ENCODE assay signal across 21 cellular contexts in genomic region chr2:44953686-44953976, GRCh38. TPM values are rescaled to one million over a fixed set of nuclear protein-coding genes. Genes with fewer than 3 reads are reported as not detected.
DNase-seq lines count a peak whose midpoint lies in the region; ATAC-seq and TF ChIP-seq lines count a peak whose summit lies in the region.
"Had no signal": no experiment of that assay in that cellular context is flagged by ENCODE, and none has a peak within 500 bp of the region (broad histone marks: within the 10 kb centered on the region; RNA-seq: fewer than 3 reads in every experiment).

No MANE protein-coding gene starts in this region.

- DNase-seq in Right ventricle myocardium inferior (ENCODE audit: missing footprints) (peak; percentile 26), right atrium auricular region (ENCODE audit: low spot score) (no peak), WERI-Rb-1 (peak; percentile 91), glutamatergic neuron (no peak), neuronal stem cell (ENCODE audit: low spot score) (no peak), inferior parietal cortex (ENCODE audit: extremely low spot score) (no peak)
- no peak for DNase-seq in activated CD4-positive, alpha-beta T cell treated with anti-CD3 and anti-CD28 coated beads, Interleukin-2, amount 50 U/mL, for 4 hours
- DNase-seq: BE2C; CD4-positive, CD25-positive, alpha-beta regulatory T cell; COR-L47; DMS 273 treated with DMSO at 0.1 percent for 48 hours; MV-4-11; NCI-H187 treated with DMSO at 0.1 percent for 48 hours; NCI-H345; NCI-H526 treated with DMSO at 0.1 percent for 48 hours had no signal

- no peaks in the 10 kb centered on the region for H3K9me3 ChIP-seq in right atrium auricular region
- no peaks in the 10 kb centered on the region for H3K9me3 ChIP-seq in WERI-Rb-1 (ENCODE audit: severe bottlenecking)
- H3K9me3 ChIP-seq in neuronal stem cell (replicated peaks in 1 of 2; ENCODE audit: control insufficient read depth in 2 of 2, insufficient read depth in 1 of 2, low read depth in 1 of 2, low read length in 2 of 2), result peaks cover 4 to 12% of the 10 kb centered on the region in 2 donors
- H3K9me3 ChIP-seq: BE2C, HAP-1 had no signal

- no peak overlapping the region for H2BK12ac ChIP-seq in neuronal stem cell (ENCODE audit: low read length)

- H3K27ac ChIP-seq in right atrium auricular region (no peak overlapping the region), WERI-Rb-1 (peak overlapping the region; percentile 97), neuronal stem cell (replicated peaks; ENCODE audit: low read length) (no peak overlapping the region)

- H3K4me1 Mint-ChIP-seq in glutamatergic neuron (ENCODE audit: low read depth, unreplicated experiment), result peaks cover 25% of the 10 kb centered on the region

- peaks cover 18% of the 10 kb centered on the region for H3K9me3 Mint-ChIP-seq in glutamatergic neuron (ENCODE audit: unreplicated experiment)

- H4K8ac ChIP-seq in neuronal stem cell (ENCODE audit: low read depth, low read length), result no peak overlapping the region

- H3K4me1 ChIP-seq in right atrium auricular region (peaks cover 0 to 42% of the 10 kb centered on the region in 2 donors), neuronal stem cell (ENCODE audit: control insufficient read depth in 2 of 2, insufficient read depth in 1 of 2, low read depth in 1 of 2, low read length in 2 of 2) (peaks cover 15 to 54% of the 10 kb centered on the region in 2 donors)

- TF ChIP-seq CTCF in right atrium auricular region (IDR thresholded peaks at IDR 0.05) (no peak), WERI-Rb-1 (IDR thresholded peaks at IDR 0.05; ENCODE audit: low read depth, low read length) (no peak), glutamatergic neuron (IDR thresholded peaks at IDR 0.05; ENCODE audit: partially characterized antibody, unreplicated experiment) (no peak)

- peaks cover 22 to 34% of the 10 kb centered on the region in 2 donors for H3K27me3 ChIP-seq in right atrium auricular region
- no peaks in the 10 kb centered on the region for H3K27me3 ChIP-seq in WERI-Rb-1 (ENCODE audit: insufficient read depth, low read depth, severe bottlenecking)
- H3K27me3 ChIP-seq in neuronal stem cell (ENCODE audit: control insufficient read depth in 3 of 3, insufficient read depth in 3 of 3, low read depth in 1 of 3, low read length in 3 of 3), result peaks cover 0 to 79% (median 23%) of the 10 kb centered on the region in 3 experiments
- H3K27me3 ChIP-seq: BE2C had no signal

- H3K4me3 Mint-ChIP-seq in glutamatergic neuron (ENCODE audit: unreplicated experiment), result peak overlapping the region; percentile 28

- no peak overlapping the region for H3K4me2 ChIP-seq in neuronal stem cell (ENCODE audit: insufficient read depth, low read length, poor library complexity, severe bottlenecking)

- no peak overlapping the region for H2AK5ac ChIP-seq in neuronal stem cell (ENCODE audit: low read depth, low read length)

- H3K9ac ChIP-seq in neuronal stem cell (ENCODE audit: low read depth, low read length, poor library complexity), result no peak overlapping the region

- H3K79me1 ChIP-seq in neuronal stem cell (ENCODE audit: low read depth, low read length), result peaks cover 8% of the 10 kb centered on the region

- H2BK15ac ChIP-seq in neuronal stem cell (ENCODE audit: low read length), result no peak overlapping the region

- H3K36me3 Mint-ChIP-seq in glutamatergic neuron (ENCODE audit: unreplicated experiment), result no peaks in the 10 kb centered on the region
- H3K36me3 Mint-ChIP-seq: CD4-positive, CD25-positive, alpha-beta regulatory T cell had no signal

- ATAC-seq in Right ventricle myocardium inferior (no peak), esophagus mucosa (no peak)
- ATAC-seq: K562, Panc1 had no signal

- no peak overlapping the region for H2BK5ac ChIP-seq in neuronal stem cell (ENCODE audit: low read length)

- H3K27me3 Mint-ChIP-seq in glutamatergic neuron (ENCODE audit: unreplicated experiment), result peaks cover 31% of the 10 kb centered on the region

- no peak overlapping the region for H3K14ac ChIP-seq in neuronal stem cell (ENCODE audit: low read length)

- H3K18ac ChIP-seq in neuronal stem cell (ENCODE audit: low read length), result peak overlapping the region; percentile 83

- no peak overlapping the region for H2BK120ac ChIP-seq in neuronal stem cell (ENCODE audit: low read depth, low read length)

- H3K36me3 ChIP-seq in right atrium auricular region (no peaks in the 10 kb centered on the region), WERI-Rb-1 (peaks cover 16% of the 10 kb centered on the region), neuronal stem cell (replicated peaks in 1 of 2; ENCODE audit: control insufficient read depth in 2 of 2, insufficient read depth in 2 of 2, low read length in 2 of 2) (no peaks in the 10 kb centered on the region)

- H3K27ac Mint-ChIP-seq in glutamatergic neuron (ENCODE audit: unreplicated experiment), result no peak overlapping the region

- no peak overlapping the region for H2AFZ ChIP-seq in neuronal stem cell (ENCODE audit: low read length)

- no peak overlapping the region for H4K91ac ChIP-seq in neuronal stem cell (ENCODE audit: low read depth, low read length, poor library complexity)

- H3K4me3 ChIP-seq in right atrium auricular region (no peak overlapping the region), WERI-Rb-1 (ENCODE audit: low read depth, low read length) (no peak overlapping the region), neuronal stem cell (ENCODE audit: low read length in 2 of 2) (no peak overlapping the region)
- H3K4me3 ChIP-seq: HAP-1, K562 had no signal

- H3K23ac ChIP-seq in neuronal stem cell (ENCODE audit: low read depth, low read length, poor library complexity), result no peak overlapping the region

- intact Hi-C loops in Right ventricle myocardium inferior (cut with DNase I), result loop anchor here (10.0 kb wide), 3 partner anchors 389 to 909 kb away; no protein-coding TSS in a partner anchor

- WGBS in neuronal stem cell (ENCODE audit: extremely low coverage in 2 of 2, insufficient read length in 2 of 2, insufficient replicate concordance in 1 of 2), 2 donors, result no CpG with 5 or more reads among the region's 5 CpGs

- H3K4ac ChIP-seq in neuronal stem cell (ENCODE audit: low read length), result no peak overlapping the region

RNA-seq across cellular contexts. Expression of gene SIX3, which starts 12.1 kb away (rescaled TPM):
- total RNA-seq in Right ventricle myocardium inferior (not detected), right atrium auricular region (not detected), glutamatergic neuron (ENCODE audit: unreplicated experiment) (0.86 TPM), esophagus mucosa (not detected)
- 171 TPM for polyA plus RNA-seq in neuronal stem cell (2013, experiment 1 of 2)
- 176 TPM for polyA plus RNA-seq in neuronal stem cell (2013, experiment 2 of 2)
- total RNA-seq: A172; CD4-positive, CD25-positive, alpha-beta regulatory T cell; K562; SK-MEL-5 had no signal
- polyA plus RNA-seq: CD4-positive, CD25-positive, alpha-beta regulatory T cell; K562 had no signal

RNA-seq across cellular contexts. Expression of gene SIX2, which starts 55.6 kb away (rescaled TPM):
- total RNA-seq in Right ventricle myocardium inferior (0.65 TPM), right atrium auricular region (1 to 10 TPM; 1.1 to 2.3 TPM), glutamatergic neuron (ENCODE audit: unreplicated experiment) (0.56 TPM), esophagus mucosa (0.12 TPM)
- polyA plus RNA-seq in neuronal stem cell (2013, experiment 1 of 2), result 0.15 TPM
- 0.22 TPM for polyA plus RNA-seq in neuronal stem cell (2013, experiment 2 of 2)
- total RNA-seq: A172; CD4-positive, CD25-positive, alpha-beta regulatory T cell; K562; SK-MEL-5 had no signal
- polyA plus RNA-seq: CD4-positive, CD25-positive, alpha-beta regulatory T cell; K562 had no signal

Comparison
In these comparisons a context has a peak if more than half of its experiments do, and no peak if none do; other contexts are left out.
1. DNase-seq: peak in Right ventricle myocardium inferior (single experiment) and WERI-Rb-1 (single experiment); none in right atrium auricular region (single experiment), glutamatergic neuron (single experiment), neuronal stem cell (single experiment), inferior parietal cortex (single experiment) and activated CD4-positive, alpha-beta T cell treated with anti-CD3 and anti-CD28 coated beads, Interleukin-2, amount 50 U/mL, for 4 hours (0 of 2).